In the genomic region with DNA sequence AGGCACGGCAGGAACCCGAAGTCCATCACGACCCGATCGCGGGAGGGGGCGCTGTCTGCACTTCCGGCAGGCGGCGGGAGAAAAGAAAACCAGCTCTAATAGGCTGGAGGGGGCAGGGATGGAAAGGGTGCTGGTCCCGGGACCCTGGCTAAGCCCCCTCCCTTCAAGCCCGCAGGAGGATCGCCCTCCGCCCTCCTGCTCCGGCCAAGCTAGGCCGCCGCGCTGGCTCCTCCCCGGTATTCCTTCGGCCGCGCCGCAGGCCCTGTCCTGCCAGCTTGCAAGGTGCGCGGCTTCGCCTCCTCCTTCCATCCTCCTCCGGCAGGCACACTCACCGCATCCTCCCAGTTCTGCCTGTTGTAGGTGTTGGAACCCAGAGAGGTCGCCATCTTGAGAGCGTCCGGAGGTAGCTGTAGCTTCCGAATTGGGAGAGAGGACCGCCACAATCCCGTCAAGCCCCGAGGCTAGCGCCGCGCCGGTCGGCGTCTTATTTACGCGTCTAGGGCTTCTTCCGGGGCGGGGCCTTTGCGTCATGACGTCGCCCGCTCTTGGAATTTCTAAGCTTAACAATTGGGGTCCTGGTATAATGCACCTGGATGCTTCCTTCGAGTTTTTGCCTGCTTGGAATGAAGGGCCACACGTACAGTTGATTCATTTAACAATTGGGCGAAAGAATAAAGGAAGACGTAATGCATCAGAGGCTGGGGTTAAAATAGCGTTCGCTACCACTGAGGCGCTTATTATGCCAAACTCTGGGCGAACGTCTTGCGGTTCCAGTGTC, we compare ENCODE assay signal across 8 cellular contexts. TPM values are rescaled to one million over a fixed set of nuclear protein-coding genes. Genes with fewer than 3 reads are reported as not detected.
DNase-seq lines count a peak whose midpoint lies in the region; ATAC-seq, FAIRE-seq and TF ChIP-seq lines count a peak whose summit lies in the region.

A gene (minus strand): TSS at position 463 of the 778 bp plus-strand sequence. CDS start 77 bp downstream, at position 386.

- H3K4me1 Mint-ChIP-seq in Calu3 (ENCODE audit: low read depth, unreplicated experiment) (no peaks in the 10 kb centered on the region), endothelial cell (ENCODE audit: unreplicated experiment) (no peaks in the 10 kb centered on the region)

- H3K9me3 ChIP-seq in NT2/D1 (ENCODE audit: insufficient read depth, low read length), result no peaks in the 10 kb centered on the region

- intact Hi-C loops in Calu3 (cut with micrococcal nuclease; ENCODE audit: unreplicated experiment), result loop anchor here (1.0 kb wide), 1 partner anchor 147 kb away; no protein-coding TSS in a partner anchor

- no peaks in the 10 kb centered on the region for H3K4me1 ChIP-seq in NT2/D1 (ENCODE audit: insufficient read depth, insufficient read length)

- peaks cover 37% of the 10 kb centered on the region for H3K36me3 ChIP-seq in NT2/D1 (ENCODE audit: insufficient read depth, insufficient read length, low read length)

- no TSS peak for BruUV-seq in Calu3 (replicated peaks; lab: Mats Ljungman, UMichigan)

- peak; percentile 65 for TF ChIP-seq CTCF in Calu3 (IDR thresholded peaks at IDR 0.05; ENCODE audit: unreplicated experiment)
- TF ChIP-seq CTCF in endothelial cell (IDR thresholded peaks at IDR 0.05; ENCODE audit: unreplicated experiment), result peak; percentile 57

- H3K9me3 Mint-ChIP-seq in Calu3 (ENCODE audit: low read depth, unreplicated experiment), result no peaks in the 10 kb centered on the region
- no peaks in the 10 kb centered on the region for H3K9me3 Mint-ChIP-seq in endothelial cell (ENCODE audit: unreplicated experiment)

- no peaks in the 10 kb centered on the region for H3K27me3 ChIP-seq in NT2/D1 (ENCODE audit: insufficient read depth, insufficient read length)

- FAIRE-seq in HTR-8/SVneo (lab: Jason Lieb, UNC), result peak; percentile 44

- no peak within 1 kb of the TSS for H3K27ac Mint-ChIP-seq in Calu3 (ENCODE audit: unreplicated experiment)
- H3K27ac Mint-ChIP-seq in endothelial cell (ENCODE audit: unreplicated experiment), result no peak within 1 kb of the TSS

- peak; percentile 94 for DNase-seq in Calu3
- DNase-seq in HTR-8/SVneo (ENCODE audit: insufficient read length, low spot score), result peak; percentile 88
- DNase-seq in NT2/D1 (ENCODE audit: low read depth, low spot score), result peak; percentile 81
- DNase-seq in activated CD8-positive, alpha-beta memory T cell treated with anti-CD3 and anti-CD28 coated beads, Interleukin-2, amount 50 U/mL, for 1 hour (ENCODE audit: extremely low read depth), result peak; percentile 79
- DNase-seq in endothelial cell (ENCODE audit: low spot score), result peak; percentile 83
- DNase-seq in midbrain (lab: John Stamatoyannopoulos, UW), result peak; percentile 95
- DNase-seq in stimulated activated CD8-positive, alpha-beta memory T cell treated with anti-CD3 and anti-CD28 coated beads, Interleukin-2, amount 100 ng/mL, for 1 hour (ENCODE audit: low read depth in 2 of 2), result peak; percentile 79 to 83

- no peak within 1 kb of the TSS for H3K4me3 Mint-ChIP-seq in Calu3 (ENCODE audit: low read depth, unreplicated experiment)
- peak within 1 kb of the TSS; percentile 69 for H3K4me3 Mint-ChIP-seq in endothelial cell (ENCODE audit: unreplicated experiment)

- CTCF ChIA-PET in Calu3 (lab: Charles Lee), result interaction anchor here (0.6 to 2.0 kb wide), 21 partner anchors 10 to 615 kb away, joined by 3 to 12 read pairs (median 3); a partner anchor contains a TSS

- ATAC-seq in GM21367 (IDR thresholded peaks at IDR 0.05; ENCODE audit: unreplicated experiment), result peak; percentile 97

- H3K27me3 Mint-ChIP-seq in Calu3 (ENCODE audit: unreplicated experiment) (no peaks in the 10 kb centered on the region), endothelial cell (ENCODE audit: unreplicated experiment) (no peaks in the 10 kb centered on the region)

- H3K4me3 ChIP-seq in NT2/D1 (ENCODE audit: insufficient read length, low read depth), result peak within 1 kb of the TSS; percentile 94

- H3K9ac ChIP-seq in NT2/D1 (ENCODE audit: insufficient read length, low read depth), result peak within 1 kb of the TSS; percentile 96

- H3K36me3 Mint-ChIP-seq in Calu3 (ENCODE audit: insufficient read depth, unreplicated experiment) (peaks cover 7% of the 10 kb centered on the region), endothelial cell (ENCODE audit: low read depth, unreplicated experiment) (peaks cover 19% of the 10 kb centered on the region)

RNA-seq across cellular contexts. Expression of the gene that starts here (rescaled TPM):
- total RNA-seq in Calu3 (2022) (53.4 and 60.8 TPM in 2 replicates), endothelial cell (ENCODE audit: unreplicated experiment) (54.5 TPM)

Comparison
In these comparisons a context has a peak if more than half of its experiments do, and no peak if none do; other contexts are left out.
1. Peak in every context shown above with its lines: DNase-seq, ATAC-seq and H3K4me3 ChIP-seq.